In the genomic region with DNA sequence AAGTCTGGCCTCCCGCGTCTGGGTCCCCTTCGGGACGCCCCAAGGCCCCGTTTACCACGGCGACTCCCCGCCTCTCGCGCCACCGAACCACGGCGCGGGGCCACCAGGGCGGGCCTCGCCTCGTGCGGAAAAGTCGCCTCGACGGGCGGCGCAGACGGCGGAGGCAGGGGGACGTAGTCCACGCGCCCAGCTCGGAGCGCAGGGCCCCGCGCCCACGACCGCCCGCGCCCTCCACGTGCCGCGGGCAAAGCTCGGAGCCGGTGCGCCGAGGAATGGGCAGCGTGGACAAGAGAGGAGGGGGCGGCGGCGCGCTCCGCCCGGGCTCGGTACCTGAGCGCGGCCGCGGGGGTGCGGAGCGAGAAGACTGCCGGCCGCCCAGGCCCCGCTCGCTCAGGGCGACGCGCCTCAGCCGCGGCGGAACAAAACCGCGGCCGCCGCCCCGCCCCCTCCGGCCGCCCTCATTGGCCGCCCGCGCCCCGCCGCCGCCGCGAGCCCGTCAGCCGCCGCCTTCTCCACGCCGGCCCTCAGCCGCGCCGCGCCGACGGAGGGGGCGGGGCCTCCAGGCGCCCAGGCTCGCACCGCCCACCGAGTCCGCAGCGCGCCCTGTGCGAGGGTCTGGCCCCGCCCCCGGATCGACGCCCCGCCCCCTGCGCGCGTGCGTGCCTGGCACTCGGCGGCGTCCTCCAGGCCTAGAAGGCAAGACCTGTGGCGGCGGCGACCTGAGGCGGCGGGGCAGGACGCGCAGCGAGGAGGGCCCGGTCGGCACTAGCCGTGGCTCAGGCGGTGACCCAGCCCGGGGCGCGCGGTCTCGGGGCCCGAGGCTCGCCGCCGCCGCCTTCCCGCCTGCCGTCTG, we compare ENCODE assay signal across 1 cellular context.
TF ChIP-seq lines count a peak whose summit lies in the region.

A gene with protein sequence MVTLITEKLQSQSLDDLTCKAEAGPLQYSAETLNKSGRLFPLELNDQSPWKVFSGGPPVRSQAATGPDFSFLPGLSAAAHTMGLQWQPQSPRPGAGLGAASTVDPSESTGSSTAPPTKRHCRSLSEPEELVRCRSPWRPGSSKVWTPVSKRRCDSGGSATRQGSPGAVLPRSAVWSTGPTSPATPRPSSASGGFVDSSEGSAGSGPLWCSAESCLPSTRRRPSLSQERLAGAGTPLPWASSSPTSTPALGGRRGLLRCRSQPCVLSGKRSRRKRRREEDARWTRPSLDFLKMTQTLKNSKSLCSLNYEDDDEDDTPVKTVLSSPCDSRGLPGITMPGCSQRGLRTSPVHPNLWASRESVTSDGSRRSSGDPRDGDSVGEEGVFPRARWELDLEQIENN (minus strand): TSS at position 411 of the 853 bp plus-strand sequence. CDS start 15,572 bp downstream, outside the sequence.

TF ChIP-seq in K562, 482 proteins besides CTCF, POLR2A, EP300 and RAD21 (continued from another document and continues in another):
- TF ChIP-seq, protein P1, sequence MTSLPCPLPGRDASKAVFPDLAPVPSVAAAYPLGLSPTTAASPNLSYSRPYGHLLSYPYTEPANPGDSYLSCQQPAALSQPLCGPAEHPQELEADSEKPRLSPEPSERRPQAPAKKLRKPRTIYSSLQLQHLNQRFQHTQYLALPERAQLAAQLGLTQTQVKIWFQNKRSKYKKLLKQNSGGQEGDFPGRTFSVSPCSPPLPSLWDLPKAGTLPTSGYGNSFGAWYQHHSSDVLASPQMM (CRISPR knock-in tag; IDR thresholded peaks at IDR 0.05) = no peak
- TF ChIP-seq ZNF696 (CRISPR knock-in tag; conservative IDR thresholded peaks at IDR 0.05) (no peak), PTTG1 (tag; IDR thresholded peaks at IDR 0.05; ENCODE audit: low read depth) (no peak), SMARCE1 (IDR thresholded peaks at IDR 0.05) (no peak), ESRRA (IDR thresholded peaks at IDR 0.05; ENCODE audit: borderline replicate concordance, low read depth) (peak; percentile 24; the same call in 1 of the 2 replicates), GATAD2B (IDR thresholded peaks at IDR 0.05; ENCODE audit: borderline replicate concordance) (peak; percentile 88), ATF7 (IDR thresholded peaks at IDR 0.05) (peak; percentile 37; the same call in 1 of the 2 replicates), ZNF695 (CRISPR knock-in tag; IDR thresholded peaks at IDR 0.05) (no peak), RAD51 (IDR thresholded peaks at IDR 0.05; ENCODE audit: borderline replicate concordance, low read depth) (no peak), ZNF282 (CRISPR knock-in tag; IDR thresholded peaks at IDR 0.05) (peak; percentile 78; the same call in 1 of the 2 replicates), ZBTB1 (CRISPR knock-in tag; IDR thresholded peaks at IDR 0.05; ENCODE audit: borderline replicate concordance, low read depth) (peak; percentile 72; the same call in 1 of the 2 replicates), POLR2G (IDR thresholded peaks at IDR 0.05; ENCODE audit: low read depth, low read length) (peak; percentile 88), ASH1L (IDR thresholded peaks at IDR 0.05; ENCODE audit: borderline replicate concordance, low read depth, partially characterized antibody) (no peak), SMAD4 (CRISPR knock-in tag; conservative IDR thresholded peaks at IDR 0.05) (peak; percentile 86), CHD1 (IDR thresholded peaks at IDR 0.05; ENCODE audit: low read length) (no peak), GATAD2A (IDR thresholded peaks at IDR 0.05) (no peak), TAF9B (IDR thresholded peaks at IDR 0.05; ENCODE audit: partially characterized antibody) (no peak), RUNX1 (IDR thresholded peaks at IDR 0.05; ENCODE audit: low read depth) (no peak), SLC30A9 (CRISPR knock-in tag; IDR thresholded peaks at IDR 0.05) (no peak), NONO (IDR thresholded peaks at IDR 0.05; ENCODE audit: low read depth in 2 of 2, low read length in 1 of 2) (peak; percentile 64 to 65), ZNF143 (CRISPR knock-in tag; IDR thresholded peaks at IDR 0.05) (0 out of 2 replicates have a peak, but pooled peaks have one; percentile 30), ARID1B (IDR thresholded peaks at IDR 0.05) (no peak), ZNF431 (CRISPR knock-in tag; IDR thresholded peaks at IDR 0.05) (peak; percentile 85; the same call in 1 of the 2 replicates)
- TF ChIP-seq, protein P2, sequence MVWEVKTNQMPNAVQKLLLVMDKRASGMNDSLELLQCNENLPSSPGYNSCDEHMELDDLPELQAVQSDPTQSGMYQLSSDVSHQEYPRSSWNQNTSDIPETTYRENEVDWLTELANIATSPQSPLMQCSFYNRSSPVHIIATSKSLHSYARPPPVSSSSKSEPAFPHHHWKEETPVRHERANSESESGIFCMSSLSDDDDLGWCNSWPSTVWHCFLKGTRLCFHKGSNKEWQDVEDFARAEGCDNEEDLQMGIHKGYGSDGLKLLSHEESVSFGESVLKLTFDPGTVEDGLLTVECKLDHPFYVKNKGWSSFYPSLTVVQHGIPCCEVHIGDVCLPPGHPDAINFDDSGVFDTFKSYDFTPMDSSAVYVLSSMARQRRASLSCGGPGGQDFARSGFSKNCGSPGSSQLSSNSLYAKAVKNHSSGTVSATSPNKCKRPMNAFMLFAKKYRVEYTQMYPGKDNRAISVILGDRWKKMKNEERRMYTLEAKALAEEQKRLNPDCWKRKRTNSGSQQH (CRISPR knock-in tag; IDR thresholded peaks at IDR 0.05) = no peak
- TF ChIP-seq, protein P3, sequence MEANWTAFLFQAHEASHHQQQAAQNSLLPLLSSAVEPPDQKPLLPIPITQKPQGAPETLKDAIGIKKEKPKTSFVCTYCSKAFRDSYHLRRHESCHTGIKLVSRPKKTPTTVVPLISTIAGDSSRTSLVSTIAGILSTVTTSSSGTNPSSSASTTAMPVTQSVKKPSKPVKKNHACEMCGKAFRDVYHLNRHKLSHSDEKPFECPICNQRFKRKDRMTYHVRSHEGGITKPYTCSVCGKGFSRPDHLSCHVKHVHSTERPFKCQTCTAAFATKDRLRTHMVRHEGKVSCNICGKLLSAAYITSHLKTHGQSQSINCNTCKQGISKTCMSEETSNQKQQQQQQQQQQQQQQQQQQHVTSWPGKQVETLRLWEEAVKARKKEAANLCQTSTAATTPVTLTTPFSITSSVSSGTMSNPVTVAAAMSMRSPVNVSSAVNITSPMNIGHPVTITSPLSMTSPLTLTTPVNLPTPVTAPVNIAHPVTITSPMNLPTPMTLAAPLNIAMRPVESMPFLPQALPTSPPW (CRISPR knock-in tag; IDR thresholded peaks at IDR 0.05) = peak; percentile 85
- TF ChIP-seq, protein P4, sequence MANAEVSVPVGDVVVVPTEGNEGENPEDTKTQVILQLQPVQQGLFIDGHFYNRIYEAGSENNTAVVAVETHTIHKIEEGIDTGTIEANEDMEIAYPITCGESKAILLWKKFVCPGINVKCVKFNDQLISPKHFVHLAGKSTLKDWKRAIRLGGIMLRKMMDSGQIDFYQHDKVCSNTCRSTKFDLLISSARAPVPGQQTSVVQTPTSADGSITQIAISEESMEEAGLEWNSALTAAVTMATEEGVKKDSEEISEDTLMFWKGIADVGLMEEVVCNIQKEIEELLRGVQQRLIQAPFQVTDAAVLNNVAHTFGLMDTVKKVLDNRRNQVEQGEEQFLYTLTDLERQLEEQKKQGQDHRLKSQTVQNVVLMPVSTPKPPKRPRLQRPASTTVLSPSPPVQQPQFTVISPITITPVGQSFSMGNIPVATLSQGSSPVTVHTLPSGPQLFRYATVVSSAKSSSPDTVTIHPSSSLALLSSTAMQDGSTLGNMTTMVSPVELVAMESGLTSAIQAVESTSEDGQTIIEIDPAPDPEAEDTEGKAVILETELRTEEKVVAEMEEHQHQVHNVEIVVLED (CRISPR knock-in tag; IDR thresholded peaks at IDR 0.05) = peak; percentile 47
- TF ChIP-seq, protein P5, sequence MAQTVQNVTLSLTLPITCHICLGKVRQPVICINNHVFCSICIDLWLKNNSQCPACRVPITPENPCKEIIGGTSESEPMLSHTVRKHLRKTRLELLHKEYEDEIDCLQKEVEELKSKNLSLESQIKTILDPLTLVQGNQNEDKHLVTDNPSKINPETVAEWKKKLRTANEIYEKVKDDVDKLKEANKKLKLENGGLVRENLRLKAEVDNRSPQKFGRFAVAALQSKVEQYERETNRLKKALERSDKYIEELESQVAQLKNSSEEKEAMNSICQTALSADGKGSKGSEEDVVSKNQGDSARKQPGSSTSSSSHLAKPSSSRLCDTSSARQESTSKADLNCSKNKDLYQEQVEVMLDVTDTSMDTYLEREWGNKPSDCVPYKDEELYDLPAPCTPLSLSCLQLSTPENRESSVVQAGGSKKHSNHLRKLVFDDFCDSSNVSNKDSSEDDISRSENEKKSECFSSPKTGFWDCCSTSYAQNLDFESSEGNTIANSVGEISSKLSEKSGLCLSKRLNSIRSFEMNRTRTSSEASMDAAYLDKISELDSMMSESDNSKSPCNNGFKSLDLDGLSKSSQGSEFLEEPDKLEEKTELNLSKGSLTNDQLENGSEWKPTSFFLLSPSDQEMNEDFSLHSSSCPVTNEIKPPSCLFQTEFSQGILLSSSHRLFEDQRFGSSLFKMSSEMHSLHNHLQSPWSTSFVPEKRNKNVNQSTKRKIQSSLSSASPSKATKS (CRISPR knock-in tag; IDR thresholded peaks at IDR 0.05) = no peak
- TF ChIP-seq, protein P6, sequence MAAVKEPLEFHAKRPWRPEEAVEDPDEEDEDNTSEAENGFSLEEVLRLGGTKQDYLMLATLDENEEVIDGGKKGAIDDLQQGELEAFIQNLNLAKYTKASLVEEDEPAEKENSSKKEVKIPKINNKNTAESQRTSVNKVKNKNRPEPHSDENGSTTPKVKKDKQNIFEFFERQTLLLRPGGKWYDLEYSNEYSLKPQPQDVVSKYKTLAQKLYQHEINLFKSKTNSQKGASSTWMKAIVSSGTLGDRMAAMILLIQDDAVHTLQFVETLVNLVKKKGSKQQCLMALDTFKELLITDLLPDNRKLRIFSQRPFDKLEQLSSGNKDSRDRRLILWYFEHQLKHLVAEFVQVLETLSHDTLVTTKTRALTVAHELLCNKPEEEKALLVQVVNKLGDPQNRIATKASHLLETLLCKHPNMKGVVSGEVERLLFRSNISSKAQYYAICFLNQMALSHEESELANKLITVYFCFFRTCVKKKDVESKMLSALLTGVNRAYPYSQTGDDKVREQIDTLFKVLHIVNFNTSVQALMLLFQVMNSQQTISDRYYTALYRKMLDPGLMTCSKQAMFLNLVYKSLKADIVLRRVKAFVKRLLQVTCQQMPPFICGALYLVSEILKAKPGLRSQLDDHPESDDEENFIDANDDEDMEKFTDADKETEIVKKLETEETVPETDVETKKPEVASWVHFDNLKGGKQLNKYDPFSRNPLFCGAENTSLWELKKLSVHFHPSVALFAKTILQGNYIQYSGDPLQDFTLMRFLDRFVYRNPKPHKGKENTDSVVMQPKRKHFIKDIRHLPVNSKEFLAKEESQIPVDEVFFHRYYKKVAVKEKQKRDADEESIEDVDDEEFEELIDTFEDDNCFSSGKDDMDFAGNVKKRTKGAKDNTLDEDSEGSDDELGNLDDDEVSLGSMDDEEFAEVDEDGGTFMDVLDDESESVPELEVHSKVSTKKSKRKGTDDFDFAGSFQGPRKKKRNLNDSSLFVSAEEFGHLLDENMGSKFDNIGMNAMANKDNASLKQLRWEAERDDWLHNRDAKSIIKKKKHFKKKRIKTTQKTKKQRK (IDR thresholded peaks at IDR 0.05; ENCODE audit: borderline replicate concordance, low read depth, low read length) = no peak
- TF ChIP-seq, protein P7, sequence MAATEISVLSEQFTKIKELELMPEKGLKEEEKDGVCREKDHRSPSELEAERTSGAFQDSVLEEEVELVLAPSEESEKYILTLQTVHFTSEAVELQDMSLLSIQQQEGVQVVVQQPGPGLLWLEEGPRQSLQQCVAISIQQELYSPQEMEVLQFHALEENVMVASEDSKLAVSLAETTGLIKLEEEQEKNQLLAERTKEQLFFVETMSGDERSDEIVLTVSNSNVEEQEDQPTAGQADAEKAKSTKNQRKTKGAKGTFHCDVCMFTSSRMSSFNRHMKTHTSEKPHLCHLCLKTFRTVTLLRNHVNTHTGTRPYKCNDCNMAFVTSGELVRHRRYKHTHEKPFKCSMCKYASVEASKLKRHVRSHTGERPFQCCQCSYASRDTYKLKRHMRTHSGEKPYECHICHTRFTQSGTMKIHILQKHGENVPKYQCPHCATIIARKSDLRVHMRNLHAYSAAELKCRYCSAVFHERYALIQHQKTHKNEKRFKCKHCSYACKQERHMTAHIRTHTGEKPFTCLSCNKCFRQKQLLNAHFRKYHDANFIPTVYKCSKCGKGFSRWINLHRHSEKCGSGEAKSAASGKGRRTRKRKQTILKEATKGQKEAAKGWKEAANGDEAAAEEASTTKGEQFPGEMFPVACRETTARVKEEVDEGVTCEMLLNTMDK (IDR thresholded peaks at IDR 0.05; ENCODE audit: borderline replicate concordance, insufficient read depth, low read depth, low read length, poor library complexity, severe bottlenecking) = peak; percentile 48
- TF ChIP-seq, protein P8, sequence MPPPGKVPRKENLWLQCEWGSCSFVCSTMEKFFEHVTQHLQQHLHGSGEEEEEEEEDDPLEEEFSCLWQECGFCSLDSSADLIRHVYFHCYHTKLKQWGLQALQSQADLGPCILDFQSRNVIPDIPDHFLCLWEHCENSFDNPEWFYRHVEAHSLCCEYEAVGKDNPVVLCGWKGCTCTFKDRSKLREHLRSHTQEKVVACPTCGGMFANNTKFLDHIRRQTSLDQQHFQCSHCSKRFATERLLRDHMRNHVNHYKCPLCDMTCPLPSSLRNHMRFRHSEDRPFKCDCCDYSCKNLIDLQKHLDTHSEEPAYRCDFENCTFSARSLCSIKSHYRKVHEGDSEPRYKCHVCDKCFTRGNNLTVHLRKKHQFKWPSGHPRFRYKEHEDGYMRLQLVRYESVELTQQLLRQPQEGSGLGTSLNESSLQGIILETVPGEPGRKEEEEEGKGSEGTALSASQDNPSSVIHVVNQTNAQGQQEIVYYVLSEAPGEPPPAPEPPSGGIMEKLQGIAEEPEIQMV (tag; conservative IDR thresholded peaks at IDR 0.05; ENCODE audit: low read depth) = no peak
- TF ChIP-seq, protein P9, sequence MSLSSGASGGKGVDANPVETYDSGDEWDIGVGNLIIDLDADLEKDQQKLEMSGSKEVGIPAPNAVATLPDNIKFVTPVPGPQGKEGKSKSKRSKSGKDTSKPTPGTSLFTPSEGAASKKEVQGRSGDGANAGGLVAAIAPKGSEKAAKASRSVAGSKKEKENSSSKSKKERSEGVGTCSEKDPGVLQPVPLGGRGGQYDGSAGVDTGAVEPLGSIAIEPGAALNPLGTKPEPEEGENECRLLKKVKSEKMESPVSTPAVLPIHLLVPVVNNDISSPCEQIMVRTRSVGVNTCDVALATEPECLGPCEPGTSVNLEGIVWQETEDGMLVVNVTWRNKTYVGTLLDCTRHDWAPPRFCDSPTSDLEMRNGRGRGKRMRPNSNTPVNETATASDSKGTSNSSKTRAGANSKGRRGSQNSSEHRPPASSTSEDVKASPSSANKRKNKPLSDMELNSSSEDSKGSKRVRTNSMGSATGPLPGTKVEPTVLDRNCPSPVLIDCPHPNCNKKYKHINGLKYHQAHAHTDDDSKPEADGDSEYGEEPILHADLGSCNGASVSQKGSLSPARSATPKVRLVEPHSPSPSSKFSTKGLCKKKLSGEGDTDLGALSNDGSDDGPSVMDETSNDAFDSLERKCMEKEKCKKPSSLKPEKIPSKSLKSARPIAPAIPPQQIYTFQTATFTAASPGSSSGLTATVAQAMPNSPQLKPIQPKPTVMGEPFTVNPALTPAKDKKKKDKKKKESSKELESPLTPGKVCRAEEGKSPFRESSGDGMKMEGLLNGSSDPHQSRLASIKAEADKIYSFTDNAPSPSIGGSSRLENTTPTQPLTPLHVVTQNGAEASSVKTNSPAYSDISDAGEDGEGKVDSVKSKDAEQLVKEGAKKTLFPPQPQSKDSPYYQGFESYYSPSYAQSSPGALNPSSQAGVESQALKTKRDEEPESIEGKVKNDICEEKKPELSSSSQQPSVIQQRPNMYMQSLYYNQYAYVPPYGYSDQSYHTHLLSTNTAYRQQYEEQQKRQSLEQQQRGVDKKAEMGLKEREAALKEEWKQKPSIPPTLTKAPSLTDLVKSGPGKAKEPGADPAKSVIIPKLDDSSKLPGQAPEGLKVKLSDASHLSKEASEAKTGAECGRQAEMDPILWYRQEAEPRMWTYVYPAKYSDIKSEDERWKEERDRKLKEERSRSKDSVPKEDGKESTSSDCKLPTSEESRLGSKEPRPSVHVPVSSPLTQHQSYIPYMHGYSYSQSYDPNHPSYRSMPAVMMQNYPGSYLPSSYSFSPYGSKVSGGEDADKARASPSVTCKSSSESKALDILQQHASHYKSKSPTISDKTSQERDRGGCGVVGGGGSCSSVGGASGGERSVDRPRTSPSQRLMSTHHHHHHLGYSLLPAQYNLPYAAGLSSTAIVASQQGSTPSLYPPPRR (CRISPR knock-in tag; IDR thresholded peaks at IDR 0.05; ENCODE audit: borderline replicate concordance) = no peak
